Comparison of ENCODE assay signal across 36 cellular contexts in genomic region chr17:33024688-33025486, GRCh38. TPM values are rescaled to one million over a fixed set of nuclear protein-coding genes. Genes with fewer than 3 reads are reported as not detected.
"Had no signal": no experiment of that assay in that cellular context is flagged by ENCODE, and none has a peak within 500 bp of the region (broad histone marks: within the 10 kb centered on the region; RNA-seq: fewer than 3 reads in every experiment).

No MANE protein-coding gene starts in this region.

- H3K27ac Mint-ChIP-seq: activated CD8-positive, alpha-beta T cell treated with anti-CD3 and anti-CD28 coated beads for 36 hours; activated naive CD4-positive, alpha-beta T cell treated with anti-CD3 and anti-CD28 coated beads, Interleukin-2, amount 50 U/mL, for 24 hours; activated naive CD8-positive, alpha-beta T cell treated with anti-CD3 and anti-CD28 coated beads, Interleukin-2, amount 50 U/mL, for 24 hours; activated T-helper 17 cell treated with anti-CD3 and anti-CD28 coated beads, Interleukin-2, amount 50 U/mL, for 72 hours; dendritic cell treated with granulocyte-macrophage colony-stimulating factor and Interleukin-4, amounts not matched to agents 40 ng/mL and 50 ng/mL, for 4 days; nephron progenitor cell; progenitor cell of endocrine pancreas; T-helper 17 cell; WTC11 had no signal

- H3K4me3 ChIP-seq: breast epithelium, esophagus muscularis mucosa, heart left ventricle, left ventricle myocardium inferior, lung, mucosa of descending colon, right lobe of liver, skin epidermis, thoracic aorta had no signal

- DNase-seq: activated CD4-positive, alpha-beta T cell treated with anti-CD3 and anti-CD28 coated beads for 1 hour; activated CD4-positive, alpha-beta T cell treated with anti-CD3 and anti-CD28 coated beads, Interleukin-2, amount 50 U/mL, for 1 hour; activated CD8-positive, alpha-beta T cell treated with anti-CD3 and anti-CD28 coated beads for 36 hours; activated gamma-delta T cell treated with Interleukin-2 at 50 U/mL for 16 hours; activated naive CD8-positive, alpha-beta T cell treated with anti-CD3 and anti-CD28 coated beads, Interleukin-2, amount 50 U/mL, for 24 hours; activated T-cell treated with anti-CD3 and anti-CD28 coated beads, Interleukin-2, amount 50 U/mL, for 4 hours; amygdala; central memory CD4-positive, alpha-beta T cell; foreskin keratinocyte; heart left ventricle; left ventricle myocardium inferior; mesendoderm; mucosa of descending colon; nephron progenitor cell; right lobe of liver; stimulated activated CD4-positive, alpha-beta T cell treated with anti-CD3 and anti-CD28 coated beads, Interleukin-12 subunit alpha, Interleukin-12 subunit beta, amount 100 ng/mL, for 4 hours; stimulated activated CD4-positive, alpha-beta T cell treated with anti-CD3 and anti-CD28 coated beads, Interleukin-4, amount 100 ng/mL, for 1 hour; stimulated activated naive CD8-positive, alpha-beta T cell treated with anti-CD3 and anti-CD28 coated beads, Interleukin-15, Interleukin-2, amounts not matched to agents 100 U/mL and 50 U/mL, for 24 hours; T-helper 17 cell; trophoblast cell had no signal

- H3K27me3 Mint-ChIP-seq: activated CD8-positive, alpha-beta T cell treated with anti-CD3 and anti-CD28 coated beads for 36 hours had no signal

- H3K4me3 Mint-ChIP-seq: activated CD8-positive, alpha-beta T cell treated with anti-CD3 and anti-CD28 coated beads for 36 hours; activated naive CD4-positive, alpha-beta T cell treated with anti-CD3 and anti-CD28 coated beads, Interleukin-2, amount 50 U/mL, for 24 hours; activated naive CD8-positive, alpha-beta T cell treated with anti-CD3 and anti-CD28 coated beads, Interleukin-2, amount 50 U/mL, for 24 hours; activated T-cell treated with anti-CD3 and anti-CD28 coated beads, Interleukin-2, amount 50 U/mL, for 4 hours; activated T-helper 17 cell treated with anti-CD3 and anti-CD28 coated beads, Interleukin-2, amount 50 U/mL, for 72 hours; dendritic cell treated with granulocyte-macrophage colony-stimulating factor and Interleukin-4, amounts not matched to agents 40 ng/mL and 50 ng/mL, for 4 days; nephron progenitor cell; T-helper 17 cell; WTC11 had no signal

- H3K27me3 ChIP-seq: breast epithelium, esophagus muscularis mucosa, right lobe of liver had no signal

- H3K36me3 Mint-ChIP-seq: activated naive CD4-positive, alpha-beta T cell treated with anti-CD3 and anti-CD28 coated beads, Interleukin-2, amount 50 U/mL, for 24 hours; WTC11 had no signal

- ATAC-seq: activated CD8-positive, alpha-beta T cell treated with anti-CD3 and anti-CD28 coated beads for 36 hours; activated naive CD8-positive, alpha-beta T cell treated with anti-CD3 and anti-CD28 coated beads, Interleukin-2, amount 50 U/mL, for 24 hours; activated T-cell treated with anti-CD3 and anti-CD28 coated beads, Interleukin-2, amount 50 U/mL, for 4 hours; activated T-helper 17 cell treated with anti-CD3 and anti-CD28 coated beads, Interleukin-2, amount 50 U/mL, for 72 hours; foreskin keratinocyte; heart left ventricle; mucosa of descending colon; right lobe of liver; stimulated activated naive CD8-positive, alpha-beta T cell treated with anti-CD3 and anti-CD28 coated beads, Interleukin-15, Interleukin-2, amounts not matched to agents 100 U/mL and 50 U/mL, for 24 hours; T-helper 17 cell; WTC11 had no signal

- H3K9me3 ChIP-seq: breast epithelium, esophagus muscularis mucosa, heart left ventricle, left ventricle myocardium inferior, mucosa of descending colon, neutrophil, right lobe of liver, thoracic aorta had no signal

- H3K4me1 ChIP-seq: breast epithelium, esophagus muscularis mucosa, foreskin keratinocyte, heart left ventricle, left ventricle myocardium inferior, right lobe of liver had no signal

- H3K4me1 Mint-ChIP-seq: activated naive CD4-positive, alpha-beta T cell treated with anti-CD3 and anti-CD28 coated beads, Interleukin-2, amount 50 U/mL, for 24 hours; activated naive CD8-positive, alpha-beta T cell treated with anti-CD3 and anti-CD28 coated beads, Interleukin-2, amount 50 U/mL, for 24 hours; activated T-helper 17 cell treated with anti-CD3 and anti-CD28 coated beads, Interleukin-2, amount 50 U/mL, for 72 hours; T-helper 17 cell had no signal

- H3K9me3 Mint-ChIP-seq: activated CD8-positive, alpha-beta T cell treated with anti-CD3 and anti-CD28 coated beads for 36 hours; activated naive CD4-positive, alpha-beta T cell treated with anti-CD3 and anti-CD28 coated beads, Interleukin-2, amount 50 U/mL, for 24 hours; activated naive CD8-positive, alpha-beta T cell treated with anti-CD3 and anti-CD28 coated beads, Interleukin-2, amount 50 U/mL, for 24 hours; activated T-cell treated with anti-CD3 and anti-CD28 coated beads, Interleukin-2, amount 50 U/mL, for 4 hours; activated T-helper 17 cell treated with anti-CD3 and anti-CD28 coated beads, Interleukin-2, amount 50 U/mL, for 72 hours; dendritic cell treated with granulocyte-macrophage colony-stimulating factor and Interleukin-4, amounts not matched to agents 40 ng/mL and 50 ng/mL, for 4 days; nephron progenitor cell; WTC11 had no signal

- H3K27ac ChIP-seq: breast epithelium, esophagus muscularis mucosa, foreskin keratinocyte, heart left ventricle, left ventricle myocardium inferior, neutrophil, right lobe of liver, skin epidermis, thoracic aorta had no signal

- H3K36me3 ChIP-seq: breast epithelium, esophagus muscularis mucosa, heart left ventricle, left ventricle myocardium inferior, neutrophil, right lobe of liver, thoracic aorta had no signal

- FAIRE-seq: islet of Langerhans, urothelium cell line had no signal

RNA-seq across cellular contexts. Expression of gene SPACA3, which starts 33.2 kb away (rescaled TPM):
- total RNA-seq: activated CD8-positive, alpha-beta T cell treated with anti-CD3 and anti-CD28 coated beads for 36 hours; activated T-cell treated with anti-CD3 and anti-CD28 coated beads, Interleukin-2, amount 50 U/mL, for 4 hours; breast epithelium; esophagus muscularis mucosa; foreskin keratinocyte; heart left ventricle; left ventricle myocardium inferior; mucosa of descending colon; osteocyte; progenitor cell of endocrine pancreas; renal cortical epithelial cell; right lobe of liver; subcutaneous adipose tissue; T-helper 17 cell; thoracic aorta; WTC11 had no signal
- polyA plus RNA-seq: foreskin keratinocyte, heart left ventricle had no signal
